Comparison of ENCODE assay signal across 9 cellular contexts in the genomic region with DNA sequence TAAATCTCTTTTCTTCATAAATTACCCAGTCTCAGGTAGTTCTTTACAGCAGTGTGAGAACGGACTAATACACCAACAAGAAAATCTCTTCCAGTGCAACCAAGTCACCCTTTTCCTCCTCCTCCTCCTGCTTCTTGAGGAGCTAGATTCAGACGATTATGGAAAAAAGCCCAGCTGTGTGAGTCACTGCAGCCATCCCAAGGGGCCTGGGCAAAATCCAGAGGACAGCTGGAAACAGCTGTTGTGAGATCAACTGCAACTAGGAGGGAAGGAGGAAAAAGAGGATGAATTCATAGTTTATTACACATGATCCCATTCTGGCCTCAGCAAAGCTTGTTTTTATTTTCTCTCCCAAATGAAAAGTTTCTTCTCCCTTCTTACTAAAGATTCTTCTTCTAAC. TPM values are rescaled to one million over a fixed set of nuclear protein-coding genes. Genes with fewer than 3 reads are reported as not detected.
A peak's percentile ranks its signal among the peaks of the same experiment; 100 is the strongest.
DNase-seq lines count a peak whose midpoint lies in the region; ATAC-seq and TF ChIP-seq lines count a peak whose summit lies in the region.
"Had no signal": no experiment of that assay in that cellular context is flagged by ENCODE, and none has a peak within 500 bp of the region (broad histone marks: within the 10 kb centered on the region; RNA-seq: fewer than 3 reads in every experiment).

No MANE protein-coding gene starts in this region.

- H3K9me1 ChIP-seq in IMR-90 (ENCODE audit: insufficient read depth, low read length), result peaks cover 19% of the 10 kb centered on the region

- H3K27me3 Mint-ChIP-seq in endodermal cell (ENCODE audit: insufficient read depth), result no peaks in the 10 kb centered on the region

- CTCF ChIA-PET in IMR-90 (lab: Yijun Ruan, JAX), result interaction anchor here (0.9 to 2.5 kb wide), 4 partner anchors 10 to 70 kb away, joined by 4 to 11 read pairs (median 4); no protein-coding TSS in a partner anchor

- peak overlapping the region; percentile 93 for H3K27ac ChIP-seq in IMR-90 (ENCODE audit: insufficient read depth, low read length)
- no peak overlapping the region for H3K27ac ChIP-seq in endodermal cell (ENCODE audit: low read depth, low read length)
- H3K27ac ChIP-seq in transverse colon, result peak overlapping the region; percentile 65 to 82 (median 79)

- no peak overlapping the region for H2AK9ac ChIP-seq in IMR-90 (replicated peaks; ENCODE audit: low read depth, low read length, poor library complexity)

- H3K36me3 ChIP-seq in IMR-90 (ENCODE audit: control insufficient read depth, insufficient read depth, low read length) (no peaks in the 10 kb centered on the region), endodermal cell (ENCODE audit: control insufficient read depth, insufficient read depth, low read length) (peaks cover 7% of the 10 kb centered on the region), transverse colon (no peaks in the 10 kb centered on the region)

- BruUV-seq in IMR-90 (replicated peaks; lab: Mats Ljungman, UMichigan), result no TSS peak

- peaks cover 16% of the 10 kb centered on the region for H3K36me3 Mint-ChIP-seq in endodermal cell (ENCODE audit: low read depth)

- H2AFZ ChIP-seq in IMR-90 (replicated peaks; ENCODE audit: low read length, poor library complexity), result peak overlapping the region; percentile 71

- peak overlapping the region; percentile 90 for H2BK120ac ChIP-seq in IMR-90 (ENCODE audit: low read depth, low read length)

- peak overlapping the region; percentile 65 for H2AK5ac ChIP-seq in IMR-90 (ENCODE audit: low read depth, low read length)

- in situ Hi-C loops in IMR-90 (cut with MboI; ENCODE audit: low sequenced_read_pairs) (no loop called here), transverse colon (cut with MboI; ENCODE audit: low pct_ligation_motif_present in 1 of 4, low pct_unique_long_range_greater_than_20kb in 1 of 4, low sequenced_read_pairs in 3 of 4) (no loop called here)

- H3K27me3 ChIP-seq in IMR-90 (ENCODE audit: control insufficient read depth, insufficient read depth, low read length) (no peaks in the 10 kb centered on the region), endodermal cell (ENCODE audit: control insufficient read depth, insufficient read depth, low read length, poor library complexity, severe bottlenecking) (no peaks in the 10 kb centered on the region), transverse colon (no peaks in the 10 kb centered on the region)

- peak; percentile 31 for TF ChIP-seq RAD21 in IMR-90 (IDR thresholded peaks at IDR 0.05; ENCODE audit: low read length)

- no peak for TF ChIP-seq POLR2A in IMR-90 (IDR thresholded peaks at IDR 0.05; ENCODE audit: low read depth, low read length)
- no peak for TF ChIP-seq POLR2A in transverse colon (IDR thresholded peaks at IDR 0.05)

- H3K4me1 Mint-ChIP-seq in endodermal cell, result peaks cover 43% of the 10 kb centered on the region

- intact Hi-C loops in IMR-90 (cut with micrococcal nuclease) (loop anchor here (2.0 kb wide), 1 partner anchor 15 kb away; no protein-coding TSS in a partner anchor), transverse colon (cut with DNase I; ENCODE audit: low total_unique reads) (no loop called here)

- peak; percentile 99 for DNase-seq in IMR-90
- no peak for DNase-seq in endodermal cell
- DNase-seq in medulla oblongata (ENCODE audit: extremely low spot score), result peak; percentile 17
- DNase-seq in transverse colon, result peak; percentile 66
- DNase-seq in HK-2 (ENCODE audit: unreplicated experiment), result no peak
- DNase-seq in SKM-1 treated with dmso at 0.1 percent for 144 hours (lab: John Stamatoyannopoulos, UW; ENCODE audit: unreplicated experiment), result no peak
- no peak for DNase-seq in COR-L47 (lab: John Stamatoyannopoulos, UW)
- DNase-seq: activated CD8-positive, alpha-beta memory T cell treated with anti-CD3 and anti-CD28 coated beads, Interleukin-2, amount 50 U/mL, for 4 hours had no signal

- WGBS in IMR-90 (ENCODE audit: extremely low coverage in 2 of 2, insufficient read length in 1 of 2), 2 experiments, result no CpG with 5 or more reads among the region's 2 CpGs
- 73% methylated on average over 2 of the region's 2 CpGs; no CpG with 5 or more reads in 1 of the 2 experiments for WGBS in endodermal cell (ENCODE audit: insufficient coverage in 1 of 2, insufficient read length in 1 of 2), 2 experiments
- WGBS in transverse colon (ENCODE audit: low coverage in 1 of 2), 2 donors, result 66% methylated on average over 2 of the region's 2 CpGs; no CpG with 5 or more reads in 1 of the 2 donors

- H3K79me1 ChIP-seq in IMR-90 (ENCODE audit: low read depth in 1 of 2, low read length in 2 of 2), result peaks cover 33 to 86% of the 10 kb centered on the region in 2 experiments

- POLR2A ChIA-PET in IMR-90 (lab: Charles Lee; ENCODE audit: unreplicated experiment), result interaction anchor here (0.6 to 1.1 kb wide), 3 partner anchors 18 to 196 kb away, joined by 3 to 6 read pairs (median 3); a partner anchor contains a TSS

- H3K4me2 ChIP-seq in IMR-90 (ENCODE audit: low read depth, low read length), result peak overlapping the region; percentile 79

- H3K4ac ChIP-seq in IMR-90 (ENCODE audit: low read depth, low read length), result peak overlapping the region; percentile 92

- H3K18ac ChIP-seq in IMR-90 (ENCODE audit: low read depth, low read length), result peak overlapping the region; percentile 83

- ATAC-seq in IMR-90 (ENCODE audit: low read depth), result peak; percentile 77
- ATAC-seq in GM18858 (IDR thresholded peaks at IDR 0.05; ENCODE audit: unreplicated experiment), result no peak

- dilution Hi-C loops in IMR-90 (cut with HindIII; ENCODE audit: low sequenced_read_pairs, unreplicated experiment), result no loop called here

- H3K9me3 ChIP-seq in IMR-90 (ENCODE audit: control insufficient read depth, insufficient read depth, low read length) (no peaks in the 10 kb centered on the region), endodermal cell (ENCODE audit: control insufficient read depth, low read length) (peaks cover 9% of the 10 kb centered on the region), transverse colon (no peaks in the 10 kb centered on the region)

- TF ChIP-seq CTCF in IMR-90 (conservative IDR thresholded peaks at IDR 0.05; ENCODE audit: low read depth, low read length), result no peak
- no peak for TF ChIP-seq CTCF in endodermal cell (conservative IDR thresholded peaks at IDR 0.05)
- TF ChIP-seq CTCF in transverse colon (IDR thresholded peaks at IDR 0.05), result no peak

- H4K8ac ChIP-seq in IMR-90 (ENCODE audit: low read depth in 2 of 2, low read length in 2 of 2), result peak overlapping the region; percentile 35 to 88; a peak in 3 of 4 replicates

- H3K9ac ChIP-seq in IMR-90 (ENCODE audit: low read depth, low read length), result peak overlapping the region; percentile 50
- H3K9ac ChIP-seq in endodermal cell (ENCODE audit: extremely low read depth, low read length, poor library complexity, severe bottlenecking), result no peak overlapping the region

- H3K27ac Mint-ChIP-seq in endodermal cell, result peak overlapping the region; percentile 65

- H3K4me1 ChIP-seq in IMR-90 (ENCODE audit: control insufficient read depth, insufficient read depth, low read length) (peaks cover 23% of the 10 kb centered on the region), endodermal cell (ENCODE audit: control insufficient read depth, insufficient read depth, low read length) (peaks cover 9% of the 10 kb centered on the region), transverse colon (peaks cover 0 to 38% (median 18%) of the 10 kb centered on the region in 4 donors)

- peak overlapping the region; percentile 3 for H3K4me3 Mint-ChIP-seq in endodermal cell

- peak overlapping the region; percentile 72 for H4K5ac ChIP-seq in IMR-90 (ENCODE audit: low read depth, low read length)

- peak overlapping the region; percentile 75 for H3K23ac ChIP-seq in IMR-90 (ENCODE audit: low read depth, low read length)

- H3K56ac ChIP-seq in IMR-90 (ENCODE audit: extremely low read depth, insufficient read depth, low read length), result peak overlapping the region; percentile 52

- peak overlapping the region; percentile 80 for H3K14ac ChIP-seq in IMR-90 (replicated peaks; ENCODE audit: low read depth, low read length)

- no peaks in the 10 kb centered on the region for H3K9me3 Mint-ChIP-seq in endodermal cell

- peak overlapping the region; percentile 2; the same call in 1 of the 2 replicates for H3K4me3 ChIP-seq in IMR-90 (ENCODE audit: insufficient read depth, low read depth, low read length)
- H3K4me3 ChIP-seq in endodermal cell (ENCODE audit: low read length), result no peak overlapping the region
- H3K4me3 ChIP-seq in transverse colon, result no peak overlapping the region

- peak overlapping the region; percentile 72 for H4K91ac ChIP-seq in IMR-90 (ENCODE audit: insufficient read depth, low read depth, low read length)

- no peak for TF ChIP-seq EP300 in transverse colon (IDR thresholded peaks at IDR 0.05; ENCODE audit: low read depth)

- peak overlapping the region; percentile 72 for H2BK20ac ChIP-seq in IMR-90 (ENCODE audit: low read depth, low read length)

- H4K20me1 ChIP-seq in IMR-90 (ENCODE audit: insufficient read depth, low read length), result peaks cover 3% of the 10 kb centered on the region; the same call in 1 of the 2 replicates

- peak overlapping the region; percentile 94 for H2BK5ac ChIP-seq in IMR-90 (ENCODE audit: low read depth, low read length, poor library complexity, severe bottlenecking)

- peak overlapping the region; percentile 46; the same call in 1 of the 3 replicates for H2BK15ac ChIP-seq in IMR-90 (ENCODE audit: low read depth, low read length)

TF ChIP-seq in IMR-90, 13 proteins besides CTCF, POLR2A, EP300 and RAD21 (continues in another document):
- TF ChIP-seq NFE2L2 (IDR thresholded peaks at IDR 0.05; ENCODE audit: low read depth, low read length) (no peak), RCOR1 (IDR thresholded peaks at IDR 0.05; ENCODE audit: insufficient replicate concordance, low read length) (peak; percentile 23), FOS (IDR thresholded peaks at IDR 0.05; ENCODE audit: low read depth, low read length) (peak; percentile 83), MAZ (IDR thresholded peaks at IDR 0.05; ENCODE audit: borderline replicate concordance, low read depth, low read length) (peak; percentile 23; the same call in 1 of the 2 replicates), CEBPB (IDR thresholded peaks at IDR 0.05; ENCODE audit: low read depth, low read length) (no peak)
- TF ChIP-seq, protein P1, sequence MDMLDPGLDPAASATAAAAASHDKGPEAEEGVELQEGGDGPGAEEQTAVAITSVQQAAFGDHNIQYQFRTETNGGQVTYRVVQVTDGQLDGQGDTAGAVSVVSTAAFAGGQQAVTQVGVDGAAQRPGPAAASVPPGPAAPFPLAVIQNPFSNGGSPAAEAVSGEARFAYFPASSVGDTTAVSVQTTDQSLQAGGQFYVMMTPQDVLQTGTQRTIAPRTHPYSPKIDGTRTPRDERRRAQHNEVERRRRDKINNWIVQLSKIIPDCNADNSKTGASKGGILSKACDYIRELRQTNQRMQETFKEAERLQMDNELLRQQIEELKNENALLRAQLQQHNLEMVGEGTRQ (IDR thresholded peaks at IDR 0.05; ENCODE audit: low read depth, low read length), result no peak

RNA-seq across cellular contexts. Expression of a gene that starts 32.9 kb away (rescaled TPM):
- total RNA-seq in IMR-90 (2012; rRNA removed) (178 and 227 TPM in 2 replicates), endodermal cell (100 to 1,000 TPM; 104 to 120 TPM), transverse colon (10 to 100 TPM; 27.3 to 61.1 (median 43.1) TPM)
- polyA plus RNA-seq in IMR-90 (2012; rRNA removed), result 146 and 151 TPM in 2 replicates
- 70.2 and 96.3 TPM in 2 replicates for polyA plus RNA-seq in IMR-90 (2012; cell fraction: cytosol; rRNA removed)
- 131 and 234 TPM in 2 replicates for polyA plus RNA-seq in IMR-90 (2012; cell fraction: nucleus; rRNA removed; ENCODE audit: low replicate concordance)
- polyA plus RNA-seq in endodermal cell (2013, experiment 1 of 2), result 137 TPM
- 135 TPM for polyA plus RNA-seq in endodermal cell (2013, experiment 2 of 2)

Comparison
In these comparisons a context has a peak if more than half of its experiments do, and no peak if none do; other contexts are left out.
1. DNase-seq: peak in IMR-90 (single experiment), medulla oblongata (single experiment) and transverse colon (single experiment); none in endodermal cell (single experiment), HK-2 (single experiment), SKM-1 treated with dmso at 0.1 percent for 144 hours (single experiment) and COR-L47 (single experiment).